Comparison of ENCODE assay signal across 8 cellular contexts in the genomic region with DNA sequence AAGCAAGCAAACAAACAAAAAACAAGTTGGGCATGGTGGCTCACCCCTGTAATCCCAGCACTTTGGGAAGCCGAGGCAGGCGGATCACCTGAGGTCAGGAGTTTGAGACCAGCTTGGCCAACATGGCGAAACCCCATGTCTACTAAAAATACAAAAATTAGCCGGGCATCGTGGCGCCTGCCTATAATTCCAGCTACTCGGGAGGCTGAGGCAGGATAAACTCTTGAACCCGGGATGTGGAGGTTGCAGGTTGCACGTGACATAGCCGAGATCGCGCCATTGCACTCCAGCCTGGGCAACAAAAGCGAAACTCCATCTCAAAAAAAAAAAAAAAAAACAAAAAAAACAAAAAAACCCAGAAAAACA. TPM values are rescaled to one million over a fixed set of nuclear protein-coding genes. Genes with fewer than 3 reads are reported as not detected.
DNase-seq lines count a peak whose midpoint lies in the region; ATAC-seq and TF ChIP-seq lines count a peak whose summit lies in the region.
"Not testable (repeated sequence)": the region's sequence is repeated elsewhere in the genome, so short reads cannot be mapped to it uniquely, and the experiment has no call there.

No MANE protein-coding gene starts in this region.

- intact Hi-C loops in CD4-positive, alpha-beta memory T cell (cut with micrococcal nuclease): loop anchor here (2.0 to 10.0 kb wide), 3 partner anchors 40 to 796 kb away; partner anchors contain the start of genes MREG and XRCC5
- intact Hi-C loops in adrenal gland (cut with DNase I); natural killer cell (cut with micrococcal nuclease): not testable (repeated sequence)

- H3K4me3 ChIP-seq in CD4-positive, alpha-beta memory T cell (ENCODE audit: low read length in 2 of 2): peak overlapping the region; percentile 63 to 93
- H3K4me3 ChIP-seq in adrenal gland (peak overlapping the region in 2 of 4 donors; percentile 44 to 89), foreskin fibroblast (ENCODE audit: low read depth in 1 of 2, low read length in 2 of 2) (peak overlapping the region; percentile 69 to 95)

- CTCF ChIA-PET in CD4-positive, alpha-beta memory T cell (lab: Charles Lee; ENCODE audit: partially characterized antibody): interaction anchor here (0.7 to 1.3 kb wide), 4 partner anchors 14 to 39 kb away, joined by 3 read pairs; no protein-coding TSS in a partner anchor
- CTCF ChIA-PET in T-cell (lab: Charles Lee): interaction anchor here in 1 of 2 donors (0.6 kb wide), 1 partner anchor 592 kb away, joined by 3 read pairs; no protein-coding TSS in a partner anchor

- H3K9me3 Mint-ChIP-seq in CD4-positive, alpha-beta memory T cell; IgD-negative memory B cell; T-cell; natural killer cell; stimulated activated naive CD8-positive, alpha-beta T cell treated with anti-CD3 and anti-CD28 coated beads, Interleukin-15, amount 100 ng/mL, for 72 hours: not testable (repeated sequence)

- not testable (repeated sequence) for H3K27me3 Mint-ChIP-seq in CD4-positive, alpha-beta memory T cell; IgD-negative memory B cell; T-cell; natural killer cell (ENCODE audit: low read depth in 2 of 2); stimulated activated naive CD8-positive, alpha-beta T cell treated with anti-CD3 and anti-CD28 coated beads, Interleukin-15, amount 100 ng/mL, for 72 hours

- H3K27ac ChIP-seq in CD4-positive, alpha-beta memory T cell (ENCODE audit: low read depth, low read length): peak overlapping the region; percentile 75
- peak overlapping the region in 2 of 5 donors; percentile 80 to 82 for H3K27ac ChIP-seq in adrenal gland

- peaks cover 14 to 27% of the 10 kb centered on the region in 2 donors for H3K36me3 Mint-ChIP-seq in CD4-positive, alpha-beta memory T cell
- not testable (repeated sequence) for H3K36me3 Mint-ChIP-seq in IgD-negative memory B cell, natural killer cell
- peaks cover 25% of the 10 kb centered on the region for H3K36me3 Mint-ChIP-seq in T-cell

- H3K4me1 Mint-ChIP-seq in CD4-positive, alpha-beta memory T cell: peaks cover 25 to 41% (median 36%) of the 10 kb centered on the region in 4 donors
- H3K4me1 Mint-ChIP-seq in IgD-negative memory B cell (peaks cover 22 to 23% (median 22%) of the 10 kb centered on the region in 3 donors), T-cell (peaks cover 34 to 38% (median 34%) of the 10 kb centered on the region in 3 donors), natural killer cell (peaks cover 20 to 31% of the 10 kb centered on the region in 2 donors)
- H3K4me1 Mint-ChIP-seq in stimulated activated naive CD8-positive, alpha-beta T cell treated with anti-CD3 and anti-CD28 coated beads, Interleukin-15, amount 100 ng/mL, for 72 hours: peaks cover 37% of the 10 kb centered on the region

- TF ChIP-seq CTCF in adrenal gland (IDR thresholded peaks at IDR 0.05); foreskin fibroblast (IDR thresholded peaks at IDR 0.05; ENCODE audit: low read depth, low read length); natural killer cell (IDR thresholded peaks at IDR 0.05): not testable (repeated sequence)

- H3K27ac Mint-ChIP-seq in CD4-positive, alpha-beta memory T cell: peak overlapping the region; percentile 79 to 94 (median 93)
- peak overlapping the region; percentile 80 to 88 (median 87) for H3K27ac Mint-ChIP-seq in IgD-negative memory B cell
- peak overlapping the region; percentile 79 to 84 for H3K27ac Mint-ChIP-seq in T-cell
- peak overlapping the region; percentile 57 to 87 for H3K27ac Mint-ChIP-seq in natural killer cell
- H3K27ac Mint-ChIP-seq in stimulated activated naive CD8-positive, alpha-beta T cell treated with anti-CD3 and anti-CD28 coated beads, Interleukin-15, amount 100 ng/mL, for 72 hours: peak overlapping the region; percentile 91 to 97

- H3K9me3 ChIP-seq in CD4-positive, alpha-beta memory T cell (ENCODE audit: control insufficient read depth in 1 of 2, low read length in 2 of 2); adrenal gland (replicated peaks in 1 of 3): not testable (repeated sequence)

- TF ChIP-seq POLR2A in adrenal gland (IDR thresholded peaks at IDR 0.05): not testable (repeated sequence)

- peak overlapping the region; percentile 88 to 93 (median 91) for H3K4me3 Mint-ChIP-seq in CD4-positive, alpha-beta memory T cell
- H3K4me3 Mint-ChIP-seq in IgD-negative memory B cell (peak overlapping the region; percentile 88 to 94 (median 92)), T-cell (peak overlapping the region; percentile 85 to 89 (median 85)), natural killer cell (peak overlapping the region; percentile 87)
- H3K4me3 Mint-ChIP-seq in stimulated activated naive CD8-positive, alpha-beta T cell treated with anti-CD3 and anti-CD28 coated beads, Interleukin-15, amount 100 ng/mL, for 72 hours: peak overlapping the region; percentile 81 to 86

- 33 to 44% (median 37%) methylated on average over 13 of the region's 13 CpGs for WGBS in adrenal gland, 4 donors

- POLR2A ChIA-PET in CD4-positive, alpha-beta memory T cell (lab: Charles Lee; ENCODE audit: partially characterized antibody): interaction anchor here (1.3 to 1.6 kb wide), 5 partner anchors 9 to 1187 kb away, joined by 3 to 9 read pairs (median 6); partner anchors contain the start of gene RPL37A
- POLR2A ChIA-PET in T-cell (lab: Charles Lee): not testable (repeated sequence)

- H3K4me1 ChIP-seq in CD4-positive, alpha-beta memory T cell (ENCODE audit: insufficient read depth, low read length): peaks cover 25% of the 10 kb centered on the region
- H3K4me1 ChIP-seq in adrenal gland (replicated peaks in 1 of 2): peaks cover 0 to 13% of the 10 kb centered on the region in 2 donors

- not testable (repeated sequence) for H3K36me3 ChIP-seq in CD4-positive, alpha-beta memory T cell (ENCODE audit: insufficient read depth, low read length); adrenal gland (replicated peaks in 1 of 2)

- peak in 1 of 5 donors; percentile 8 for DNase-seq in CD4-positive, alpha-beta memory T cell
- DNase-seq in T-cell: peak in 3 of 34 experiments; percentile 9 to 12 (median 12)
- DNase-seq in adrenal gland: peak in 5 of 7 donors; percentile 13 to 29 (median 19)
- not testable (repeated sequence) for DNase-seq in foreskin fibroblast, natural killer cell
- peak in 1 of 2 donors; percentile 19 for DNase-seq in stimulated activated naive CD8-positive, alpha-beta T cell treated with anti-CD3 and anti-CD28 coated beads, Interleukin-15, amount 100 ng/mL, for 72 hours

- not testable (repeated sequence) for H3K27me3 ChIP-seq in CD4-positive, alpha-beta memory T cell (ENCODE audit: insufficient read depth, low read length); adrenal gland

- ATAC-seq in GM21717 (IDR thresholded peaks at IDR 0.05; ENCODE audit: unreplicated experiment) (peak; percentile 36), T-cell (replicated peaks in 1 of 4) (peak in 2 of 4 experiments; percentile 4 to 5), natural killer cell (peak; percentile 16 to 21 (median 19))
- ATAC-seq in stimulated activated naive CD8-positive, alpha-beta T cell treated with anti-CD3 and anti-CD28 coated beads, Interleukin-15, amount 100 ng/mL, for 72 hours: peak; percentile 4

RNA-seq across cellular contexts. Expression of gene ATIC, which starts 0.6 kb away (rescaled TPM):
- 10 to 100 TPM; 85.1 to 87.1 TPM for total RNA-seq in CD4-positive, alpha-beta memory T cell
- 100 to 1,000 TPM; 162 to 187 TPM for polyA plus RNA-seq in CD4-positive, alpha-beta memory T cell
- polyA plus RNA-seq in IgD-negative memory B cell (137 TPM), adrenal gland (100 to 1,000 TPM; 110 to 164 (median 135) TPM)
- total RNA-seq in T-cell (10 to 100 TPM; 61.9 to 97.4 (median 78.8) TPM), adrenal gland (10 to 100 TPM; 42.0 to 92.0 (median 67.1) TPM), natural killer cell (10 to 100 TPM; 33.2 to 49.9 (median 44.5) TPM)
